Comparison of ENCODE assay signal across 17 cellular contexts in genomic region chr4:6929339-6929734, GRCh38. TPM values are rescaled to one million over a fixed set of nuclear protein-coding genes. Genes with fewer than 3 reads are reported as not detected.
DNase-seq lines count a peak whose midpoint lies in the region; ATAC-seq, FAIRE-seq and TF ChIP-seq lines count a peak whose summit lies in the region.
"Had no signal": no experiment of that assay in that cellular context is flagged by ENCODE, and none has a peak within 500 bp of the region (broad histone marks: within the 10 kb centered on the region; RNA-seq: fewer than 3 reads in every experiment).

No MANE protein-coding gene starts in this region.

- H3K27me3 Mint-ChIP-seq in CD4-positive, alpha-beta memory T cell, result no peaks in the 10 kb centered on the region
- H3K27me3 Mint-ChIP-seq in T-helper 17 cell, result no peaks in the 10 kb centered on the region
- no peaks in the 10 kb centered on the region for H3K27me3 Mint-ChIP-seq in activated CD8-positive, alpha-beta T cell treated with anti-CD3 and anti-CD28 coated beads, Interleukin-2, amount 10 ng/mL, durations not matched to agents 7 days and 5 days (ENCODE audit: low read depth)
- no peaks in the 10 kb centered on the region for H3K27me3 Mint-ChIP-seq in natural killer cell treated with Interleukin-12 subunit alpha and Interleukin-12 subunit beta and Interleukin-15 and Interleukin-18, amount 100 ng/mL, for 72 hours

- no peaks in the 10 kb centered on the region for H3K9me3 ChIP-seq in CD4-positive, alpha-beta memory T cell (ENCODE audit: control insufficient read depth in 1 of 2, low read length in 2 of 2)
- H3K9me3 ChIP-seq in T-helper 17 cell (ENCODE audit: control insufficient read depth, low read length, poor library complexity, severe bottlenecking) (no peaks in the 10 kb centered on the region), kidney (ENCODE audit: control insufficient read depth in 1 of 2, low read length in 2 of 2) (no peaks in the 10 kb centered on the region)
- H3K9me3 ChIP-seq: MG63, prostate gland had no signal

- no peak for DNase-seq in CD4-positive, alpha-beta memory T cell
- DNase-seq in T-helper 17 cell (no peak), kidney (no peak), retinal pigment epithelial cell (ENCODE audit: low read depth) (no peak), amygdala (lab: John Stamatoyannopoulos, UW) (no peak)
- DNase-seq in activated CD8-positive, alpha-beta T cell treated with anti-CD3 and anti-CD28 coated beads, Interleukin-2, amount 10 ng/mL, durations not matched to agents 7 days and 5 days, result no peak
- DNase-seq in natural killer cell treated with Interleukin-12 subunit alpha and Interleukin-12 subunit beta and Interleukin-15 and Interleukin-18, amount 100 ng/mL, for 72 hours (ENCODE audit: low spot score), result no peak
- no peak for DNase-seq in stimulated activated CD4-positive, alpha-beta T cell treated with anti-CD3 and anti-CD28 coated beads, Interleukin-2, amount 100 ng/mL, for 48 hours
- DNase-seq: central memory CD4-positive, alpha-beta T cell; foreskin fibroblast; MG63; NCI-H2081; NCI-H526; stimulated activated CD8-positive, alpha-beta memory T cell treated with anti-CD3 and anti-CD28 coated beads, Interleukin-4, amount 100 ng/mL, for 48 hours had no signal

- H3K4me3 ChIP-seq in CD4-positive, alpha-beta memory T cell (ENCODE audit: low read length in 2 of 2), result no peak overlapping the region
- H3K4me3 ChIP-seq in kidney (ENCODE audit: low read length in 2 of 2), result peak overlapping the region in 1 of 2 donors; percentile 14
- H3K4me3 ChIP-seq in retinal pigment epithelial cell (ENCODE audit: low read length), result peak overlapping the region; percentile 29
- H3K4me3 ChIP-seq: MG63, prostate gland had no signal

- H3K36me3 ChIP-seq in CD4-positive, alpha-beta memory T cell (ENCODE audit: insufficient read depth, low read length), result peaks cover 15% of the 10 kb centered on the region
- peaks cover 7 to 10% of the 10 kb centered on the region in 2 donors for H3K36me3 ChIP-seq in kidney (ENCODE audit: control insufficient read depth in 1 of 2, insufficient read depth in 2 of 2, low read length in 2 of 2)
- H3K36me3 ChIP-seq: MG63, prostate gland had no signal

- peaks cover 63 to 90% (median 74%) of the 10 kb centered on the region in 4 donors for H3K4me1 Mint-ChIP-seq in CD4-positive, alpha-beta memory T cell
- peaks cover 69% of the 10 kb centered on the region for H3K4me1 Mint-ChIP-seq in T-helper 17 cell
- peaks cover 53% of the 10 kb centered on the region for H3K4me1 Mint-ChIP-seq in activated CD8-positive, alpha-beta T cell treated with anti-CD3 and anti-CD28 coated beads, Interleukin-2, amount 10 ng/mL, durations not matched to agents 7 days and 5 days (ENCODE audit: low read depth)
- H3K4me1 Mint-ChIP-seq in natural killer cell treated with Interleukin-12 subunit alpha and Interleukin-12 subunit beta and Interleukin-15 and Interleukin-18, amount 100 ng/mL, for 72 hours (ENCODE audit: low read depth in 2 of 2), result peaks cover 65 to 66% of the 10 kb centered on the region in 2 donors

- H3K27ac ChIP-seq in CD4-positive, alpha-beta memory T cell (ENCODE audit: low read depth, low read length), result no peak overlapping the region
- peak overlapping the region; percentile 47 to 78 for H3K27ac ChIP-seq in kidney (ENCODE audit: low read depth in 2 of 2, low read length in 2 of 2)
- H3K27ac ChIP-seq: prostate gland had no signal

- intact Hi-C loops in CD4-positive, alpha-beta memory T cell (cut with micrococcal nuclease), result no loop called here
- intact Hi-C loops in kidney (cut with DNase I), result no loop called here

- ATAC-seq in T-helper 17 cell, result no peak
- no peak for ATAC-seq in activated CD8-positive, alpha-beta T cell treated with anti-CD3 and anti-CD28 coated beads, Interleukin-2, amount 10 ng/mL, durations not matched to agents 7 days and 5 days
- no peak for ATAC-seq in natural killer cell treated with Interleukin-12 subunit alpha and Interleukin-12 subunit beta and Interleukin-15 and Interleukin-18, amount 100 ng/mL, for 72 hours

- H3K36me3 Mint-ChIP-seq in CD4-positive, alpha-beta memory T cell, result peaks cover 37 to 44% of the 10 kb centered on the region in 2 donors
- peaks cover 13% of the 10 kb centered on the region for H3K36me3 Mint-ChIP-seq in T-helper 17 cell (ENCODE audit: low read depth)
- H3K36me3 Mint-ChIP-seq in activated CD8-positive, alpha-beta T cell treated with anti-CD3 and anti-CD28 coated beads, Interleukin-2, amount 10 ng/mL, durations not matched to agents 7 days and 5 days (ENCODE audit: low read depth), result peaks cover 66% of the 10 kb centered on the region
- H3K36me3 Mint-ChIP-seq in natural killer cell treated with Interleukin-12 subunit alpha and Interleukin-12 subunit beta and Interleukin-15 and Interleukin-18, amount 100 ng/mL, for 72 hours, result peaks cover 20% of the 10 kb centered on the region

- peaks cover 59% of the 10 kb centered on the region for H3K4me1 ChIP-seq in CD4-positive, alpha-beta memory T cell (ENCODE audit: insufficient read depth, low read length)
- H3K4me1 ChIP-seq in kidney (ENCODE audit: control insufficient read depth in 1 of 2, insufficient read depth in 1 of 2, low read depth in 1 of 2, low read length in 2 of 2), result peaks cover 34 to 56% of the 10 kb centered on the region in 2 donors

- no peaks in the 10 kb centered on the region for H3K27me3 ChIP-seq in CD4-positive, alpha-beta memory T cell (ENCODE audit: insufficient read depth, low read length)
- H3K27me3 ChIP-seq: MG63 had no signal

- CTCF ChIA-PET in CD4-positive, alpha-beta memory T cell (lab: Charles Lee; ENCODE audit: partially characterized antibody), result interaction anchor here (0.8 to 1.8 kb wide), 5 partner anchors 11 to 45 kb away, joined by 3 to 6 read pairs (median 4); no protein-coding TSS in a partner anchor
- CTCF ChIA-PET in activated CD8-positive, alpha-beta T cell treated with anti-CD3 and anti-CD28 coated beads, Interleukin-2, amount 10 ng/mL, durations not matched to agents 7 days and 5 days (lab: Charles Lee), result interaction anchor here (0.8 to 3.4 kb wide), 5 partner anchors 13 to 38 kb away, joined by 3 to 15 read pairs (median 4); no protein-coding TSS in a partner anchor

- POLR2A ChIA-PET in CD4-positive, alpha-beta memory T cell (lab: Charles Lee; ENCODE audit: partially characterized antibody), result interaction anchor here (0.6 to 5.1 kb wide), 4 partner anchors 12 to 36 kb away, joined by 3 to 45 read pairs (median 36); partner anchors contain the start of gene TBC1D14
- POLR2A ChIA-PET in activated CD8-positive, alpha-beta T cell treated with anti-CD3 and anti-CD28 coated beads, Interleukin-2, amount 10 ng/mL, durations not matched to agents 7 days and 5 days (lab: Charles Lee), result interaction anchor here (1.2 kb wide), 1 partner anchor 18 kb away, joined by 5 read pairs; no protein-coding TSS in a partner anchor

- TF ChIP-seq CTCF in kidney (IDR thresholded peaks at IDR 0.05; ENCODE audit: borderline replicate concordance, extremely low read depth, insufficient read depth), result no peak
- no peak for TF ChIP-seq CTCF in retinal pigment epithelial cell (conservative IDR thresholded peaks at IDR 0.05; ENCODE audit: low read depth, low read length)

- peak overlapping the region in 4 of 8 donors; percentile 8 to 31 (median 22) for H3K4me3 Mint-ChIP-seq in CD4-positive, alpha-beta memory T cell
- peak overlapping the region; percentile 12 for H3K4me3 Mint-ChIP-seq in T-helper 17 cell
- H3K4me3 Mint-ChIP-seq in activated CD8-positive, alpha-beta T cell treated with anti-CD3 and anti-CD28 coated beads, Interleukin-2, amount 10 ng/mL, durations not matched to agents 7 days and 5 days, result no peak overlapping the region
- no peak overlapping the region for H3K4me3 Mint-ChIP-seq in natural killer cell treated with Interleukin-12 subunit alpha and Interleukin-12 subunit beta and Interleukin-15 and Interleukin-18, amount 100 ng/mL, for 72 hours

- peak overlapping the region in 1 of 2 donors; percentile 48 for H3K9ac ChIP-seq in kidney (ENCODE audit: low read length in 2 of 2)

- H3K27ac Mint-ChIP-seq in CD4-positive, alpha-beta memory T cell, result peak overlapping the region in 5 of 7 donors; percentile 13 to 58 (median 38)
- H3K27ac Mint-ChIP-seq in T-helper 17 cell, result peak overlapping the region; percentile 91
- H3K27ac Mint-ChIP-seq in activated CD8-positive, alpha-beta T cell treated with anti-CD3 and anti-CD28 coated beads, Interleukin-2, amount 10 ng/mL, durations not matched to agents 7 days and 5 days, result no peak overlapping the region
- peak overlapping the region in 1 of 2 donors; percentile 95 for H3K27ac Mint-ChIP-seq in natural killer cell treated with Interleukin-12 subunit alpha and Interleukin-12 subunit beta and Interleukin-15 and Interleukin-18, amount 100 ng/mL, for 72 hours

- FAIRE-seq in kidney (lab: Jason Lieb, UNC), result no peak
- FAIRE-seq: endometrium, H1 had no signal

- no peaks in the 10 kb centered on the region for H3K9me3 Mint-ChIP-seq in CD4-positive, alpha-beta memory T cell
- H3K9me3 Mint-ChIP-seq in activated CD8-positive, alpha-beta T cell treated with anti-CD3 and anti-CD28 coated beads, Interleukin-2, amount 10 ng/mL, durations not matched to agents 7 days and 5 days (ENCODE audit: insufficient read depth), result no peaks in the 10 kb centered on the region
- no peaks in the 10 kb centered on the region for H3K9me3 Mint-ChIP-seq in natural killer cell treated with Interleukin-12 subunit alpha and Interleukin-12 subunit beta and Interleukin-15 and Interleukin-18, amount 100 ng/mL, for 72 hours

RNA-seq across cellular contexts. Expression of gene TBC1D14, which starts 19.7 kb away (rescaled TPM):
- 10 to 100 TPM; 73.7 to 80.7 TPM for total RNA-seq in CD4-positive, alpha-beta memory T cell
- polyA plus RNA-seq in CD4-positive, alpha-beta memory T cell, result 10 to 100 TPM; 40.7 to 52.2 TPM
- total RNA-seq in T-helper 17 cell (10 to 100 TPM; 49.1 to 55.2 TPM), kidney (77.7 TPM)
- 44.9 TPM for polyA plus RNA-seq in kidney (ENCODE audit: insufficient read depth, low read depth, low replicate concordance)
- 10 to 100 TPM; 39.4 to 39.8 TPM for total RNA-seq in activated CD8-positive, alpha-beta T cell treated with anti-CD3 and anti-CD28 coated beads, Interleukin-2, amount 10 ng/mL, durations not matched to agents 7 days and 5 days
- 10 to 100 TPM; 37.3 to 56.9 TPM for total RNA-seq in natural killer cell treated with Interleukin-12 subunit alpha and Interleukin-12 subunit beta and Interleukin-15 and Interleukin-18, amount 100 ng/mL, for 72 hours
